ENCODE assay signal across 21 cellular contexts in the genomic region with DNA sequence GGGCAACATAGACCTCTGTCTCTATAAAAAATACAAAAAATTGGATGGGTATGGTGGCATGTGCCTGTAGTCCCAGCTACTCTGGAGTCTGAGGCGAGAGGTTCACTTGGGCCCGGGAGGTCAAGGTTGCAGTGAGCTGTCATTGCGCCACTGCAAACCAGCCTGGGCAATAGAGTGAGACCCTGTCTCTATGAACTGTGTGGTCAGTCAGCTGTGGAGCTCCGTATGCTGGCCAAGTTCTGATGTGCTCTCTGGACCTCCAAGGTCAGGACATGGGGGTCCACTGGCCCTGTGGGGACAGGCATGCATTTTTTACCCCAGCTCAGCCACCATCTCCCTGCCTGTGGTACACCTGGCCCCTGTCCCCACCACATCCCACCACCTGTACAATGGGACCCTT.
A peak's percentile ranks its signal among the peaks of the same experiment; 100 is the strongest.
DNase-seq lines count a peak whose midpoint lies in the region; ATAC-seq, FAIRE-seq and TF ChIP-seq lines count a peak whose summit lies in the region.
"Had no signal": no experiment of that assay in that cellular context is flagged by ENCODE, and none has a peak within 500 bp of the region (broad histone marks: within the 10 kb centered on the region; RNA-seq: fewer than 3 reads in every experiment).

No MANE protein-coding gene starts in this region.

- H3K27me3 ChIP-seq in HepG2 (ENCODE audit: control insufficient read depth in 1 of 2, insufficient read depth in 2 of 2, low read length in 2 of 2) = no peaks in the 10 kb centered on the region
- H3K27me3 ChIP-seq in right lobe of liver = no peaks in the 10 kb centered on the region
- no peaks in the 10 kb centered on the region for H3K27me3 ChIP-seq in breast epithelium
- H3K27me3 ChIP-seq: BLaER1 treated with 17β-estradiol and CSF1 and Interleukin-3, amounts not matched to agents 10 nM and 100 nM had no signal

- no peak overlapping the region for H3K4me3 ChIP-seq in HepG2 (replicated peaks in 1 of 3; ENCODE audit: insufficient read depth in 1 of 3, low read depth in 2 of 3, low read length in 3 of 3)
- H3K4me3 ChIP-seq in right lobe of liver = no peak overlapping the region
- no peak overlapping the region for H3K4me3 ChIP-seq in breast epithelium
- H3K4me3 ChIP-seq: A549; BLaER1 treated with 17β-estradiol and CSF1 and Interleukin-3, amounts not matched to agents 10 nM and 100 nM had no signal

- H3K9ac ChIP-seq in HepG2 (ENCODE audit: insufficient read depth, low read depth, low read length) = no peak overlapping the region
- H3K9ac ChIP-seq: BLaER1 treated with 17β-estradiol and CSF1 and Interleukin-3, amounts not matched to agents 10 nM and 100 nM had no signal

- H2AFZ ChIP-seq in HepG2 (ENCODE audit: low read length) = no peak overlapping the region

- H3K27ac ChIP-seq in HepG2 (ENCODE audit: extremely low read length, insufficient read depth, low read length) = no peak overlapping the region
- no peak overlapping the region for H3K27ac ChIP-seq in right lobe of liver
- H3K27ac ChIP-seq in breast epithelium = no peak overlapping the region
- H3K27ac ChIP-seq: 22Rv1; A549; BLaER1 treated with 17β-estradiol and CSF1 and Interleukin-3, amounts not matched to agents 10 nM and 100 nM; C4-2B had no signal

- 100% methylated on average over 4 of the region's 4 CpGs for WGBS in HepG2 (ENCODE audit: low lambda C conversion rate)
- 95% methylated on average over 3 of the region's 4 CpGs for WGBS in right lobe of liver (ENCODE audit: insufficient coverage, low coverage, low lambda C conversion rate, missing lambda C conversion rate)

- no TSS peak for BruUV-seq in HepG2 (replicated peaks; lab: Mats Ljungman, UMichigan)

- H3K4me1 ChIP-seq in HepG2 (ENCODE audit: insufficient read depth, low read length) = no peaks in the 10 kb centered on the region
- no peaks in the 10 kb centered on the region for H3K4me1 ChIP-seq in right lobe of liver
- no peaks in the 10 kb centered on the region for H3K4me1 ChIP-seq in breast epithelium
- H3K4me1 ChIP-seq: A549 had no signal

- TF ChIP-seq CTCF in HepG2 (CRISPR knock-in tag; IDR thresholded peaks at IDR 0.05) (no peak), right lobe of liver (IDR thresholded peaks at IDR 0.05) (no peak), breast epithelium (IDR thresholded peaks at IDR 0.05) (no peak)

- no peaks in the 10 kb centered on the region for H4K20me1 ChIP-seq in HepG2 (ENCODE audit: insufficient read depth, low read length)

- H3K36me3 ChIP-seq in HepG2 (replicated peaks in 1 of 2; ENCODE audit: control insufficient read depth in 1 of 2, insufficient read depth in 2 of 2, low read length in 2 of 2) = peaks cover 6 to 20% of the 10 kb centered on the region in 2 experiments
- H3K36me3 ChIP-seq in right lobe of liver = peaks cover 0 to 3% (median under 1%) of the 10 kb centered on the region in 4 donors
- H3K36me3 ChIP-seq in breast epithelium = no peaks in the 10 kb centered on the region

- POLR2A ChIA-PET in HepG2 (lab: Yijun Ruan, JAX) = no interaction called here

- intact Hi-C loops in HepG2 (cut with micrococcal nuclease; ENCODE audit: unreplicated experiment) = no loop called here
- intact Hi-C loops in right lobe of liver (cut with DNase I) = no loop called here
- intact Hi-C loops in left colon (cut with DNase I, micrococcal nuclease) = no loop called here
- intact Hi-C loops in breast epithelium (cut with DNase I; ENCODE audit: low total_unique reads) = loop anchor here (10.0 kb wide), 1 partner anchor 1871 kb away; no protein-coding TSS in a partner anchor

- no peak for TF ChIP-seq EP300 in HepG2 (IDR thresholded peaks at IDR 0.05; ENCODE audit: low read depth in 2 of 2, low read length in 2 of 2)
- no peak for TF ChIP-seq EP300 in HepG2 (CRISPR knock-in tag; IDR thresholded peaks at IDR 0.05; ENCODE audit: borderline replicate concordance)

- TF ChIP-seq POLR2A in HepG2 (IDR thresholded peaks at IDR 0.05; ENCODE audit: insufficient read depth in 1 of 2, low read depth in 2 of 2, low read length in 2 of 2) = no peak
- no peak for TF ChIP-seq POLR2A in right lobe of liver (IDR thresholded peaks at IDR 0.05)
- TF ChIP-seq POLR2A in breast epithelium (IDR thresholded peaks at IDR 0.05) = no peak

- DNase-seq in HepG2 (ENCODE audit: low spot score) (no peak), right lobe of liver (no peak), left colon (no peak), breast epithelium (ENCODE audit: low spot score in 2 of 2) (no peak), DMS79 (lab: John Stamatoyannopoulos, UW) (no peak)
- DNase-seq: AML-193; CD4-positive, alpha-beta memory T cell; CD4-positive, CD25-positive, alpha-beta regulatory T cell; CD8-positive, alpha-beta memory T cell; COR-L47; DMS 273 treated with DMSO at 0.1 percent for 48 hours; DMS153; DMS53; DMS79 treated with DMSO at 0.1 percent for 48 hours; GF-D8 had no signal

- peaks cover 19% of the 10 kb centered on the region for H3K79me2 ChIP-seq in HepG2 (ENCODE audit: insufficient read depth, low read length)

- H3K9me3 ChIP-seq in HepG2 (ENCODE audit: low read length) (no peaks in the 10 kb centered on the region), right lobe of liver (no peaks in the 10 kb centered on the region), breast epithelium (no peaks in the 10 kb centered on the region)

- ATAC-seq in HepG2 = peak; percentile 31; the same call in 2 of the 3 replicates
- no peak for ATAC-seq in right lobe of liver
- ATAC-seq in left colon = peak; percentile 9
- ATAC-seq: A549 had no signal

- CTCF ChIA-PET in HepG2 (lab: Yijun Ruan, JAX; ENCODE audit: low intra/inter-chr PET ratio, low total read pairs) = no interaction called here

- no peak overlapping the region for H3K4me2 ChIP-seq in HepG2 (ENCODE audit: low read depth, low read length)
- H3K4me2 ChIP-seq: A549; BLaER1 treated with 17β-estradiol and CSF1 and Interleukin-3, amounts not matched to agents 10 nM and 100 nM had no signal

- in situ Hi-C loops in HepG2 (cut with HindIII; ENCODE audit: extremely low pct_ligation_motif_present, low pct_unique_long_range_greater_than_20kb) = no loop called here

- no peak for FAIRE-seq in HepG2 (lab: Jason Lieb, UNC)
- FAIRE-seq: A549, G401.6, GM12891 had no signal

- no peak for TF ChIP-seq RAD21 in HepG2 (CRISPR knock-in tag; IDR thresholded peaks at IDR 0.05)

TF ChIP-seq in HepG2, 621 proteins besides CTCF, POLR2A, EP300 and RAD21 (continues in another document):
- TF ChIP-seq, protein P1, sequence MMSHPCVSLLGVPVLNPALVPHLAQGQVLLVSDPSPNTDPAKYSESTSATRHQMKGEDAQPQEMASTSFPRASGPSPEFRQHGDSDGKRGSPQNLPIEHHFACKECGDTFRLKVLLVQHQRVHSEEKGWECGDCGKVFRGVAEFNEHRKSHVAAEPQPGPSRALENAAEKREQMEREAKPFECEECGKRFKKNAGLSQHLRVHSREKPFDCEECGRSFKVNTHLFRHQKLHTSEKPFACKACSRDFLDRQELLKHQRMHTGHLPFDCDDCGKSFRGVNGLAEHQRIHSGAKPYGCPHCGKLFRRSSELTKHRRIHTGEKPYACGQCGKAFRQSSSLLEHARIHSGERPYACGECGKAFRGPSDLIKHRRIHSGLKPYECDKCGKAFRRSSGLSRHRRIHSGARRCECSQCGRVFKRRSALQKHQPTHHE (CRISPR knock-in tag; IDR thresholded peaks at IDR 0.05; ENCODE audit: borderline replicate concordance) = no peak
- TF ChIP-seq ISL2 (CRISPR knock-in tag; IDR thresholded peaks at IDR 0.05) (no peak), MED13 (CRISPR knock-in tag; IDR thresholded peaks at IDR 0.05) (no peak), CBX1 (IDR thresholded peaks at IDR 0.05; ENCODE audit: low read depth) (no peak), NFE2L2 (IDR thresholded peaks at IDR 0.05; ENCODE audit: low read length) (no peak), ZNF121 (CRISPR knock-in tag; IDR thresholded peaks at IDR 0.05) (peak; percentile 84), PHF8 (CRISPR knock-in tag; IDR thresholded peaks at IDR 0.05) (no peak), HMG20A (CRISPR knock-in tag; IDR thresholded peaks at IDR 0.05; ENCODE audit: borderline replicate concordance) (no peak), ZNF607 (CRISPR knock-in tag; IDR thresholded peaks at IDR 0.05; ENCODE audit: borderline replicate concordance) (no peak), TCF12 (IDR thresholded peaks at IDR 0.05) (no peak), TCF12 (CRISPR knock-in tag; IDR thresholded peaks at IDR 0.05) (no peak), DMAP1 (CRISPR knock-in tag; IDR thresholded peaks at IDR 0.05) (no peak), HOXA5 (CRISPR knock-in tag; IDR thresholded peaks at IDR 0.05) (no peak), MIER2 (CRISPR knock-in tag; IDR thresholded peaks at IDR 0.05) (no peak), SMC3 (IDR thresholded peaks at IDR 0.05; ENCODE audit: low read length) (no peak), ATF1 (CRISPR knock-in tag; IDR thresholded peaks at IDR 0.05) (no peak), ZNF530 (CRISPR knock-in tag; IDR thresholded peaks at IDR 0.05; ENCODE audit: low read depth) (no peak), CBFB (CRISPR knock-in tag; IDR thresholded peaks at IDR 0.05) (no peak), ZNF790 (CRISPR knock-in tag; IDR thresholded peaks at IDR 0.05; ENCODE audit: borderline replicate concordance) (no peak), HCFC1 (IDR thresholded peaks at IDR 0.05; ENCODE audit: low read depth, low read length) (no peak)
- TF ChIP-seq, protein P2, sequence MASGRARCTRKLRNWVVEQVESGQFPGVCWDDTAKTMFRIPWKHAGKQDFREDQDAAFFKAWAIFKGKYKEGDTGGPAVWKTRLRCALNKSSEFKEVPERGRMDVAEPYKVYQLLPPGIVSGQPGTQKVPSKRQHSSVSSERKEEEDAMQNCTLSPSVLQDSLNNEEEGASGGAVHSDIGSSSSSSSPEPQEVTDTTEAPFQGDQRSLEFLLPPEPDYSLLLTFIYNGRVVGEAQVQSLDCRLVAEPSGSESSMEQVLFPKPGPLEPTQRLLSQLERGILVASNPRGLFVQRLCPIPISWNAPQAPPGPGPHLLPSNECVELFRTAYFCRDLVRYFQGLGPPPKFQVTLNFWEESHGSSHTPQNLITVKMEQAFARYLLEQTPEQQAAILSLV (CRISPR knock-in tag; IDR thresholded peaks at IDR 0.05; ENCODE audit: borderline replicate concordance) = no peak
- TF ChIP-seq, protein P3, sequence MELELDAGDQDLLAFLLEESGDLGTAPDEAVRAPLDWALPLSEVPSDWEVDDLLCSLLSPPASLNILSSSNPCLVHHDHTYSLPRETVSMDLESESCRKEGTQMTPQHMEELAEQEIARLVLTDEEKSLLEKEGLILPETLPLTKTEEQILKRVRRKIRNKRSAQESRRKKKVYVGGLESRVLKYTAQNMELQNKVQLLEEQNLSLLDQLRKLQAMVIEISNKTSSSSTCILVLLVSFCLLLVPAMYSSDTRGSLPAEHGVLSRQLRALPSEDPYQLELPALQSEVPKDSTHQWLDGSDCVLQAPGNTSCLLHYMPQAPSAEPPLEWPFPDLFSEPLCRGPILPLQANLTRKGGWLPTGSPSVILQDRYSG (CRISPR knock-in tag; IDR thresholded peaks at IDR 0.05) = no peak

Comparison
In these comparisons a context has a peak if more than half of its experiments do, and no peak if none do; other contexts are left out.
1. ATAC-seq: peak in HepG2 (single experiment) and left colon (single experiment); none in right lobe of liver (0 of 4).